17 cellular contexts compared by ENCODE assay signal in genomic region chr5:334903-335739, GRCh38. TPM values are rescaled to one million over a fixed set of nuclear protein-coding genes. Genes with fewer than 3 reads are reported as not detected.
DNase-seq lines count a peak whose midpoint lies in the region; ATAC-seq and TF ChIP-seq lines count a peak whose summit lies in the region.
"Had no signal": no experiment of that assay in that cellular context is flagged by ENCODE, and none has a peak within 500 bp of the region (broad histone marks: within the 10 kb centered on the region; RNA-seq: fewer than 3 reads in every experiment).

No MANE protein-coding gene starts in this region.

- H3K4me3 Mint-ChIP-seq in activated naive CD8-positive, alpha-beta T cell, result no peak overlapping the region
- H3K4me3 Mint-ChIP-seq in activated naive CD8-positive, alpha-beta T cell treated with anti-CD3 and anti-CD28 coated beads for 36 hours, result no peak overlapping the region
- peak overlapping the region; percentile 69 for H3K4me3 Mint-ChIP-seq in activated CD8-positive, alpha-beta memory T cell treated with anti-CD3 and anti-CD28 coated beads, Interleukin-2, amount 10 ng/mL, durations not matched to agents 7 days and 5 days
- H3K4me3 Mint-ChIP-seq: B cell, H9, WTC11 had no signal

- H3K36me3 Mint-ChIP-seq in activated naive CD8-positive, alpha-beta T cell, result no peaks in the 10 kb centered on the region
- H3K36me3 Mint-ChIP-seq in activated naive CD8-positive, alpha-beta T cell treated with anti-CD3 and anti-CD28 coated beads for 36 hours, result peaks cover 27% of the 10 kb centered on the region
- H3K36me3 Mint-ChIP-seq in activated CD8-positive, alpha-beta memory T cell treated with anti-CD3 and anti-CD28 coated beads, Interleukin-2, amount 10 ng/mL, durations not matched to agents 7 days and 5 days, result peaks cover 34% of the 10 kb centered on the region
- H3K36me3 Mint-ChIP-seq: WTC11 had no signal

- peaks cover 1% of the 10 kb centered on the region for H3K27me3 Mint-ChIP-seq in activated naive CD8-positive, alpha-beta T cell
- no peaks in the 10 kb centered on the region for H3K27me3 Mint-ChIP-seq in activated naive CD8-positive, alpha-beta T cell treated with anti-CD3 and anti-CD28 coated beads for 36 hours
- no peaks in the 10 kb centered on the region for H3K27me3 Mint-ChIP-seq in activated CD8-positive, alpha-beta memory T cell treated with anti-CD3 and anti-CD28 coated beads, Interleukin-2, amount 10 ng/mL, durations not matched to agents 7 days and 5 days

- no peaks in the 10 kb centered on the region for H3K36me3 ChIP-seq in upper lobe of right lung

- intact Hi-C loops in upper lobe of right lung (cut with DNase I) (no loop called here), Right ventricle myocardium superior (cut with DNase I) (no loop called here)

- no peak overlapping the region for H3K27ac ChIP-seq in upper lobe of right lung
- H3K27ac ChIP-seq: hepatocyte had no signal

- H3K4me1 ChIP-seq in upper lobe of right lung, result no peaks in the 10 kb centered on the region

- no peak overlapping the region for H3K4me3 ChIP-seq in Jurkat, Clone E6-1 (ENCODE audit: low read length)
- no peak overlapping the region for H3K4me3 ChIP-seq in upper lobe of right lung
- H3K4me3 ChIP-seq: hepatocyte, K562 had no signal

- H3K9me3 ChIP-seq in upper lobe of right lung, result no peaks in the 10 kb centered on the region

- no peaks in the 10 kb centered on the region for H3K27me3 ChIP-seq in upper lobe of right lung

- TF ChIP-seq CTCF in upper lobe of right lung (IDR thresholded peaks at IDR 0.05), result no peak

- no peaks in the 10 kb centered on the region for H3K9me3 Mint-ChIP-seq in activated naive CD8-positive, alpha-beta T cell (ENCODE audit: low read depth)
- no peaks in the 10 kb centered on the region for H3K9me3 Mint-ChIP-seq in activated naive CD8-positive, alpha-beta T cell treated with anti-CD3 and anti-CD28 coated beads for 36 hours
- H3K9me3 Mint-ChIP-seq in activated CD8-positive, alpha-beta memory T cell treated with anti-CD3 and anti-CD28 coated beads, Interleukin-2, amount 10 ng/mL, durations not matched to agents 7 days and 5 days (ENCODE audit: low read depth), result peaks cover 2% of the 10 kb centered on the region
- H3K9me3 Mint-ChIP-seq: WTC11 had no signal

- ATAC-seq in activated CD8-positive, alpha-beta memory T cell treated with anti-CD3 and anti-CD28 coated beads, Interleukin-2, amount 10 ng/mL, durations not matched to agents 7 days and 5 days, result peak; percentile 11
- peak; percentile 17 for ATAC-seq in upper lobe of right lung
- no peak for ATAC-seq in GM18858 (IDR thresholded peaks at IDR 0.05; ENCODE audit: unreplicated experiment)
- no peak for ATAC-seq in Right ventricle myocardium superior (ENCODE audit: poor library complexity)
- ATAC-seq: K562, Panc1, WTC11 had no signal

- DNase-seq in activated naive CD8-positive, alpha-beta T cell treated with anti-CD3 and anti-CD28 coated beads for 36 hours, result no peak
- DNase-seq in Jurkat, Clone E6-1 (ENCODE audit: low read depth, low spot score), result peak; percentile 62
- DNase-seq in activated CD8-positive, alpha-beta memory T cell treated with anti-CD3 and anti-CD28 coated beads, Interleukin-2, amount 10 ng/mL, durations not matched to agents 7 days and 5 days, result peak; percentile 71
- DNase-seq in upper lobe of right lung (no peak), Right ventricle myocardium superior (no peak)
- DNase-seq: H9; midbrain; NCI-H1436 treated with DMSO at 0.1 percent for 48 hours; NCI-H526 treated with DMSO at 0.1 percent for 48 hours; stimulated activated CD4-positive, alpha-beta T cell treated with anti-CD3 and anti-CD28 coated beads, Interleukin-4, amount 100 ng/mL, for 4 hours had no signal

- H3K4me1 Mint-ChIP-seq in activated naive CD8-positive, alpha-beta T cell (ENCODE audit: low read depth), result peaks cover 29% of the 10 kb centered on the region
- peaks cover 33% of the 10 kb centered on the region for H3K4me1 Mint-ChIP-seq in activated naive CD8-positive, alpha-beta T cell treated with anti-CD3 and anti-CD28 coated beads for 36 hours
- peaks cover 81% of the 10 kb centered on the region for H3K4me1 Mint-ChIP-seq in activated CD8-positive, alpha-beta memory T cell treated with anti-CD3 and anti-CD28 coated beads, Interleukin-2, amount 10 ng/mL, durations not matched to agents 7 days and 5 days
- H3K4me1 Mint-ChIP-seq: B cell had no signal

- CTCF ChIA-PET in activated CD8-positive, alpha-beta memory T cell treated with anti-CD3 and anti-CD28 coated beads, Interleukin-2, amount 10 ng/mL, durations not matched to agents 7 days and 5 days (lab: Charles Lee), result interaction anchor here (1.1 to 2.2 kb wide), 6 partner anchors 9 to 57 kb away, joined by 3 to 7 read pairs (median 6); partner anchors contain the start of gene AHRR

- H3K27ac Mint-ChIP-seq in activated naive CD8-positive, alpha-beta T cell, result peak overlapping the region; percentile 41
- no peak overlapping the region for H3K27ac Mint-ChIP-seq in activated naive CD8-positive, alpha-beta T cell treated with anti-CD3 and anti-CD28 coated beads for 36 hours
- H3K27ac Mint-ChIP-seq in activated CD8-positive, alpha-beta memory T cell treated with anti-CD3 and anti-CD28 coated beads, Interleukin-2, amount 10 ng/mL, durations not matched to agents 7 days and 5 days, result peak overlapping the region; percentile 86
- H3K27ac Mint-ChIP-seq: B cell, H9, WTC11 had no signal

RNA-seq across cellular contexts. Expression of gene AHRR, which starts 13.6 kb away (rescaled TPM):
- total RNA-seq in activated naive CD8-positive, alpha-beta T cell treated with anti-CD3 and anti-CD28 coated beads for 36 hours, result 10 to 100 TPM; 24.0 to 26.6 TPM
- 1.1 TPM for polyA plus RNA-seq in Jurkat, Clone E6-1 (2012; ENCODE audit: insufficient read depth, insufficient read length)
- total RNA-seq in activated CD8-positive, alpha-beta memory T cell treated with anti-CD3 and anti-CD28 coated beads, Interleukin-2, amount 10 ng/mL, durations not matched to agents 7 days and 5 days, result 10 to 100 TPM; 56.8 to 64.0 TPM
- 11.3 TPM for total RNA-seq in upper lobe of right lung
- 1.8 TPM for total RNA-seq in Right ventricle myocardium superior

Comparison
In these comparisons a context has a peak if more than half of its experiments do, and no peak if none do; other contexts are left out.
1. DNase-seq: peak in Jurkat, Clone E6-1 (single experiment) and activated CD8-positive, alpha-beta memory T cell treated with anti-CD3 and anti-CD28 coated beads, Interleukin-2, amount 10 ng/mL, durations not matched to agents 7 days and 5 days (single experiment); none in activated naive CD8-positive, alpha-beta T cell treated with anti-CD3 and anti-CD28 coated beads for 36 hours (single experiment), upper lobe of right lung (single experiment) and Right ventricle myocardium superior (single experiment).
2. ATAC-seq: peak in activated CD8-positive, alpha-beta memory T cell treated with anti-CD3 and anti-CD28 coated beads, Interleukin-2, amount 10 ng/mL, durations not matched to agents 7 days and 5 days (single experiment) and upper lobe of right lung (single experiment); none in GM18858 (single experiment) and Right ventricle myocardium superior (single experiment).